Comparison of ENCODE assay signal across 24 cellular contexts in the genomic region with DNA sequence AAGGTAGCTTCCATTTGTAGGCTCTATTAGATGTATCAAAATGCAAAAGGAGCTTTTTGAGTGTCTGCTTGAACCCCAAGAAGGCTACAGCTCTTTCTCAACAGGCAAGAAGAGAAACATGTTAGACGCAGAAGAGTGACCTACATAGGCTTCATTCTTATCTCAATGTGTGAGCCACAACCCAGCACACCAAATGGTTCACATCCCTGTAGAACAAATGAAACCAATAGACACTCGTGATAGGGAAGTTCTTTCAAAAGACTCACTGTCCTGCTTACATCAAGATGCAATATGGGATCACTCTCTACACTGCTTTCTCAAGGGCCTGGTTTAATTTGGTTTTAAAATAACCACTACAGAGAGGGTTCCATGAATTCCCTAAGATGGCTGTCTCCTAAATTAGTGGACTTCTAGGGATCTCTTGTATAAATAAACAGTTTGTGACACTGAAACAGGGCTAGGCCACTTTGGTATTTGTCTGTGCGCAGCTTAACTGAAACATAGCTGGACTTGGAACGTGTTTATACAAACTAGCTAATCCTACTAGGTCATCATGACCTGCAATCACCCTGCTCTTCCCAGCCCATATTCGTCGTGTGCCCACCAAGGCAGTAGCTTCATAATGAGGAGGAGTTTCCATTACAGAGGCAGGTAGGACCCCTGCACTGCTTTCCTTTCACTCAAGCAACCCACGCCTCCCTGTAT.
"Had no signal": no experiment of that assay in that cellular context is flagged by ENCODE, and none has a peak within 500 bp of the region (broad histone marks: within the 10 kb centered on the region; RNA-seq: fewer than 3 reads in every experiment).

No MANE protein-coding gene starts in this region.

- H3K4me1 Mint-ChIP-seq: activated B cell treated with CpG ODN at 0.5 μM for 24 hours; activated naive CD4-positive, alpha-beta T cell treated with anti-CD3 and anti-CD28 coated beads, Interleukin-2, amount 50 U/mL, for 24 hours; neural crest cell had no signal

- H3K4me3 ChIP-seq: adrenal gland, breast epithelium, lung, tibial nerve had no signal

- H3K27ac Mint-ChIP-seq: activated B cell treated with CpG ODN at 0.5 μM for 24 hours; activated naive CD4-positive, alpha-beta T cell treated with anti-CD3 and anti-CD28 coated beads, Interleukin-2, amount 50 U/mL, for 24 hours; dendritic cell treated with granulocyte-macrophage colony-stimulating factor and Interleukin-4, amounts not matched to agents 40 ng/mL and 50 ng/mL, for 4 days; mesothelial cell of epicardium; progenitor cell of endocrine pancreas had no signal

- H3K36me3 ChIP-seq: adrenal gland, breast epithelium, tibial nerve had no signal

- H3K4me1 ChIP-seq: adrenal gland, breast epithelium, tibial nerve had no signal

- ATAC-seq: left colon; stimulated activated naive CD8-positive, alpha-beta T cell treated with anti-CD3 and anti-CD28 coated beads, Interleukin-15, Interleukin-2, amounts not matched to agents 100 U/mL and 50 U/mL, for 24 hours had no signal

- H3K36me3 Mint-ChIP-seq: mesothelial cell of epicardium had no signal

- H3K9me3 Mint-ChIP-seq: activated naive CD4-positive, alpha-beta T cell treated with anti-CD3 and anti-CD28 coated beads, Interleukin-2, amount 50 U/mL, for 24 hours had no signal

- DNase-seq: activated B cell treated with CpG ODN at 0.5 μM for 24 hours; activated CD4-positive, alpha-beta T cell treated with anti-CD3 and anti-CD28 coated beads for 48 hours; activated CD8-positive, alpha-beta memory T cell treated with anti-CD3 and anti-CD28 coated beads for 24 hours; activated CD8-positive, alpha-beta memory T cell treated with anti-CD3 and anti-CD28 coated beads, Interleukin-2, amount 50 U/mL, for 48 hours; activated gamma-delta T cell; activated T-cell treated with anti-CD3 and anti-CD28 coated beads, Interleukin-2, amount 50 U/mL, for 48 hours; adrenal gland; foreskin melanocyte; glutamatergic neuron; hypothalamus; islet precursor cell; left colon; stimulated activated naive CD8-positive, alpha-beta T cell treated with anti-CD3 and anti-CD28 coated beads, Interleukin-15, Interleukin-2, amounts not matched to agents 100 U/mL and 50 U/mL, for 24 hours; substantia nigra had no signal

- H3K27me3 Mint-ChIP-seq: activated naive CD4-positive, alpha-beta T cell treated with anti-CD3 and anti-CD28 coated beads, Interleukin-2, amount 50 U/mL, for 24 hours had no signal

- H3K4me3 Mint-ChIP-seq: activated B cell treated with CpG ODN at 0.5 μM for 24 hours; activated naive CD4-positive, alpha-beta T cell treated with anti-CD3 and anti-CD28 coated beads, Interleukin-2, amount 50 U/mL, for 24 hours; dendritic cell treated with granulocyte-macrophage colony-stimulating factor and Interleukin-4, amounts not matched to agents 40 ng/mL and 50 ng/mL, for 4 days; mesothelial cell of epicardium; neural crest cell had no signal

- H3K27me3 ChIP-seq: adrenal gland, breast epithelium, tibial nerve had no signal

- H3K9me3 ChIP-seq: adrenal gland, breast epithelium had no signal

- FAIRE-seq: astrocyte had no signal

- H3K27ac ChIP-seq: adrenal gland, breast epithelium, epithelial cell of prostate, tibial nerve had no signal
